In genomic region chr9:89497181-89497963, GRCh38 we compare ENCODE assay signal across 8 cellular contexts. TPM values are rescaled to one million over a fixed set of nuclear protein-coding genes. Genes with fewer than 3 reads are reported as not detected.
DNase-seq lines count a peak whose midpoint lies in the region; ATAC-seq and TF ChIP-seq lines count a peak whose summit lies in the region.

No MANE protein-coding gene starts in this region.

- DNase-seq in GM13977 (ENCODE audit: low spot score) (peak; percentile 69), fibroblast of pulmonary artery (ENCODE audit: low read depth) (no peak), omental fat pad (ENCODE audit: low spot score) (no peak), SKM-1 treated with dmso at 0.1 percent for 144 hours (lab: John Stamatoyannopoulos, UW; ENCODE audit: unreplicated experiment) (no peak), EL (no peak)

- TF ChIP-seq CTCF in GM13977 (IDR thresholded peaks at IDR 0.05; ENCODE audit: extremely low read depth, insufficient read depth, missing control alignments) = no peak
- TF ChIP-seq CTCF in WI38 (IDR thresholded peaks at IDR 0.05; ENCODE audit: low read depth, low read length) = no peak
- no peak for TF ChIP-seq CTCF in fibroblast of pulmonary artery (IDR thresholded peaks at IDR 0.05; ENCODE audit: low read length, missing control alignments)
- TF ChIP-seq CTCF in omental fat pad (IDR thresholded peaks at IDR 0.05) = no peak

- H3K4me3 ChIP-seq in WI38 (ENCODE audit: low read depth, low read length) (peak overlapping the region; percentile 27; the same call in 1 of the 2 replicates), fibroblast of pulmonary artery (replicated peaks; ENCODE audit: low read depth, low read length) (peak overlapping the region; percentile 21)

- in situ Hi-C loops in GM13977 (cut with MboI; ENCODE audit: low pct_unique_long_range_greater_than_20kb, low sequenced_read_pairs, unreplicated experiment) = no loop called here

- ATAC-seq in HG02623 (IDR thresholded peaks at IDR 0.05; ENCODE audit: unreplicated experiment) (peak; percentile 32), omental fat pad (ENCODE audit: low FRiP score) (peak; percentile 62), HG02973 (IDR thresholded peaks at IDR 0.05; ENCODE audit: unreplicated experiment) (no peak)

RNA-seq across cellular contexts. Expression of gene SEMA4D, which starts 0.5 kb away (rescaled TPM):
- total RNA-seq in omental fat pad = 10 to 100 TPM; 14.2 to 49.5 (median 18.3) TPM
